Comparison of ENCODE assay signal across 8 cellular contexts in genomic region chr4:107072836-107073736, GRCh38. TPM values are rescaled to one million over a fixed set of nuclear protein-coding genes. Genes with fewer than 3 reads are reported as not detected.
"Had no signal": no experiment of that assay in that cellular context is flagged by ENCODE, and none has a peak within 500 bp of the region (broad histone marks: within the 10 kb centered on the region; RNA-seq: fewer than 3 reads in every experiment).

No MANE protein-coding gene starts in this region.

- FAIRE-seq: H54, HTR-8/SVneo had no signal

- H3K27ac ChIP-seq: GM23248 had no signal

- H2AFZ ChIP-seq: GM23248 had no signal

- H3K4me3 ChIP-seq: GM23248 had no signal

- H3K9ac ChIP-seq: GM23248 had no signal

- DNase-seq: GM23248, GOT3, H9, HCEC 1CT, IMR-90 had no signal

RNA-seq across cellular contexts. Expression of gene DKK2, which starts 37.0 kb away (rescaled TPM):
- total RNA-seq: HT-29 had no signal
